In genomic region chr1:16026723-16027484, GRCh38 we compare ENCODE assay signal across 10 cellular contexts. TPM values are rescaled to one million over a fixed set of nuclear protein-coding genes. Genes with fewer than 3 reads are reported as not detected.
DNase-seq lines count a peak whose midpoint lies in the region; ATAC-seq, FAIRE-seq and TF ChIP-seq lines count a peak whose summit lies in the region.
"Had no signal": no experiment of that assay in that cellular context is flagged by ENCODE, and none has a peak within 500 bp of the region (broad histone marks: within the 10 kb centered on the region; RNA-seq: fewer than 3 reads in every experiment).

No MANE protein-coding gene starts in this region.

- no peak for TF ChIP-seq EP300 in H1 (IDR thresholded peaks at IDR 0.05; ENCODE audit: borderline replicate concordance in 1 of 2, low read depth in 2 of 2, low read length in 2 of 2)

- TF ChIP-seq CTCF in H1 (IDR thresholded peaks at IDR 0.05; ENCODE audit: control extremely low read depth in 1 of 3, insufficient read depth in 1 of 3, low read depth in 1 of 3, low read length in 3 of 3): no peak
- no peak for TF ChIP-seq CTCF in psoas muscle (IDR thresholded peaks at IDR 0.05)

- peak; percentile 55 for DNase-seq in D341Med (ENCODE audit: low spot score)
- peak; percentile 76 to 83 for DNase-seq in SJCRH30
- DNase-seq in H1 (ENCODE audit: low read depth in 1 of 2, low spot score in 2 of 2): peak; percentile 87 to 97
- DNase-seq in psoas muscle: peak in 1 of 2 donors; percentile 54
- DNase-seq in dermis blood vessel endothelial cell: no peak
- DNase-seq in GM12891 (ENCODE audit: insufficient read length, low spot score): no peak
- DNase-seq in MV-4-11 (lab: John Stamatoyannopoulos, UW): no peak

- no peak overlapping the region for H3K4me3 ChIP-seq in SJCRH30
- H3K4me3 ChIP-seq in H1 (ENCODE audit: extremely low read depth in 1 of 4, insufficient read depth in 2 of 4, low read depth in 3 of 4, low read length in 4 of 4): peak overlapping the region in 3 of 4 experiments; percentile 30 to 54 (median 42); a peak in 6 of 8 replicates
- peak overlapping the region; percentile 43 for H3K4me3 ChIP-seq in psoas muscle

- peak overlapping the region; percentile 75; the same call in 1 of the 2 replicates for H2BK15ac ChIP-seq in H1 (ENCODE audit: low read length)

- peak overlapping the region; percentile 77 for H4K5ac ChIP-seq in H1 (ENCODE audit: insufficient read length, low read depth, low read length)

- no peak overlapping the region for H4K8ac ChIP-seq in H1 (ENCODE audit: extremely low read depth, insufficient read depth, low read length)

- peak overlapping the region; percentile 73 to 75 for H3K4me2 ChIP-seq in H1 (ENCODE audit: insufficient read depth in 1 of 2, low read depth in 2 of 2, low read length in 2 of 2)

- CTCF ChIA-PET in H1 (lab: Charles Lee; ENCODE audit: partially characterized antibody): interaction anchor here (0.7 to 2.2 kb wide), 8 partner anchors 10 to 55 kb away, joined by 3 to 12 read pairs (median 6); partner anchors contain the start of gene HSPB7

- H3K27ac ChIP-seq in SJCRH30: no peak overlapping the region
- no peak overlapping the region for H3K27ac ChIP-seq in H1 (ENCODE audit: low read depth, low read length)
- H3K27ac ChIP-seq in psoas muscle: no peak overlapping the region

- peak overlapping the region; percentile 78 for H3K18ac ChIP-seq in H1 (ENCODE audit: extremely low read depth, low read length)

- H3K4me1 ChIP-seq in SJCRH30 (peaks cover 5% of the 10 kb centered on the region; the same call in 1 of the 2 replicates), H1 (replicated peaks in 1 of 4; ENCODE audit: control insufficient read depth in 3 of 4, insufficient read depth in 4 of 4, low read length in 3 of 4) (peaks cover 0 to 12% (median 8%) of the 10 kb centered on the region in 4 experiments; a peak in 6 of 7 replicates), psoas muscle (no peaks in the 10 kb centered on the region)

- H2BK5ac ChIP-seq in H1 (ENCODE audit: low read depth, low read length): peak overlapping the region; percentile 73; the same call in 1 of the 2 replicates

- no peak overlapping the region for H3K14ac ChIP-seq in H1 (ENCODE audit: insufficient read length)

- TF ChIP-seq POLR2A in H1 (IDR thresholded peaks at IDR 0.05; ENCODE audit: control extremely low read depth in 1 of 2, low read depth in 2 of 2, low read length in 2 of 2): no peak
- TF ChIP-seq POLR2A in GM12891 (IDR thresholded peaks at IDR 0.05; ENCODE audit: low read depth, low read length): no peak

- no peak overlapping the region for H4K91ac ChIP-seq in H1 (replicated peaks; ENCODE audit: insufficient read length, low read length)

- 0 out of 2 replicates have a peak, but pooled peaks cover 7% of the 10 kb centered on the region for H3K27me3 ChIP-seq in SJCRH30
- H3K27me3 ChIP-seq in H1 (replicated peaks in 1 of 4; ENCODE audit: control insufficient read depth in 3 of 4, extremely low read depth in 1 of 4, insufficient read depth in 3 of 4, low read length in 3 of 4): peaks cover 0 to 7% (median under 1%) of the 10 kb centered on the region in 4 experiments; a peak in 3 of 7 replicates
- peaks cover 0 to 2% (median 0%) of the 10 kb centered on the region in 3 donors for H3K27me3 ChIP-seq in psoas muscle (ENCODE audit: insufficient read depth in 3 of 3, low read length in 2 of 3)

- no peaks in the 10 kb centered on the region for H3K9me3 ChIP-seq in SJCRH30 (replicated peaks)
- H3K9me3 ChIP-seq in H1 (ENCODE audit: insufficient read depth in 2 of 2, low read depth in 1 of 2, low read length in 1 of 2): no peaks in the 10 kb centered on the region
- H3K9me3 ChIP-seq in psoas muscle: no peaks in the 10 kb centered on the region

- H3K79me1 ChIP-seq in H1 (ENCODE audit: low read depth, low read length): no peaks in the 10 kb centered on the region

- H3K4ac ChIP-seq in H1 (replicated peaks; ENCODE audit: insufficient read length, low read depth, low read length): peak overlapping the region; percentile 69

- no peak overlapping the region for H2BK120ac ChIP-seq in H1 (replicated peaks; ENCODE audit: low read depth, low read length)

- WGBS in H1 (ENCODE audit: extremely low coverage in 1 of 2, insufficient coverage in 1 of 2, insufficient read length in 1 of 2, insufficient replicate concordance in 2 of 2, low coverage in 1 of 2, low lambda C conversion rate in 2 of 2, missing lambda C conversion rate in 1 of 2), 2 experiments: 27% methylated on average over 9 of the region's 33 CpGs; no CpG with 5 or more reads in 1 of the 2 experiments
- 17 to 24% (median 24%) methylated on average over 22 to 33 of the region's 33 CpGs for WGBS in psoas muscle, 3 donors

- H2AFZ ChIP-seq in H1 (ENCODE audit: low read length): no peak overlapping the region

- 0 out of 2 replicates have a peak overlapping the region, but pooled peaks have one; percentile 53 for H2AK5ac ChIP-seq in H1 (ENCODE audit: low read depth, low read length)

- H3K9ac ChIP-seq in H1 (replicated peaks in 1 of 4; ENCODE audit: extremely low read depth in 1 of 4, low read depth in 3 of 4, low read length in 3 of 4): no peak overlapping the region

- FAIRE-seq in H1 (lab: Jason Lieb, UNC) (peak; percentile 89), GM12891 (lab: Jason Lieb, UNC) (no peak)

- ATAC-seq in psoas muscle: peak in 3 of 4 donors; percentile 7 to 39 (median 17)
- ATAC-seq in GM21528 (IDR thresholded peaks at IDR 0.05; ENCODE audit: low FRiP score, unreplicated experiment): no peak

- H3K23ac ChIP-seq in H1 (ENCODE audit: insufficient read length): no peak overlapping the region

- no peak overlapping the region for H3K56ac ChIP-seq in H1 (replicated peaks; ENCODE audit: insufficient read length, low read depth, low read length)

- H2BK12ac ChIP-seq in H1 (ENCODE audit: low read depth, low read length): peak overlapping the region; percentile 68; the same call in 1 of the 2 replicates

- H3K23me2 ChIP-seq in H1 (ENCODE audit: low read depth, low read length): no peaks in the 10 kb centered on the region

- no peaks in the 10 kb centered on the region for H3K36me3 ChIP-seq in SJCRH30
- H3K36me3 ChIP-seq in H1 (ENCODE audit: control insufficient read depth in 2 of 4, insufficient read depth in 4 of 4, low read length in 3 of 4): no peaks in the 10 kb centered on the region
- H3K36me3 ChIP-seq in psoas muscle (ENCODE audit: insufficient read depth in 1 of 2, low read depth in 1 of 2): no peaks in the 10 kb centered on the region

- intact Hi-C loops in psoas muscle (cut with DNase I): no loop called here

- no peak for TF ChIP-seq RAD21 in H1 (IDR thresholded peaks at IDR 0.05 in 1 of 2, conservative IDR thresholded peaks at IDR 0.05 in 1 of 2; ENCODE audit: low read depth in 2 of 2, low read length in 2 of 2)

- no peak overlapping the region for H2BK20ac ChIP-seq in H1 (ENCODE audit: low read length)

- POLR2A ChIA-PET in H1 (lab: Charles Lee; ENCODE audit: partially characterized antibody): interaction anchor here (1.3 to 2.6 kb wide), 3 partner anchors 10 to 51 kb away, joined by 3 to 13 read pairs (median 5); partner anchors contain the start of gene ZBTB17

- no peaks in the 10 kb centered on the region for H4K20me1 ChIP-seq in H1 (replicated peaks in 1 of 2; ENCODE audit: control insufficient read depth in 1 of 2, insufficient read depth in 2 of 2, low read length in 2 of 2)

- H3K79me2 ChIP-seq in H1 (ENCODE audit: control insufficient read depth in 1 of 2, insufficient read depth in 2 of 2, low read length in 2 of 2): no peaks in the 10 kb centered on the region

RNA-seq across cellular contexts. Expression of gene CLCNKA, which starts 5.1 kb away (rescaled TPM):
- 0.42 TPM in 1 of 2 replicates, not detected in the other for total RNA-seq in SJCRH30 (2014; rRNA removed; shearing (Covaris generic))
- total RNA-seq in H1 (2021; fragmentation: NEBNext Ultra II Directional; extraction: Animal tissue kit (Norgen Biotek cat#: 25700)): 0.95 and 1.3 TPM in 2 replicates
- polyA plus RNA-seq in H1 (2011; rRNA removed) (2.0 and 3.9 TPM in 2 replicates), psoas muscle (1 to 10 TPM in 1 of 3 donors, under 1 TPM in 2; 0.30 to 1.2 (median 0.63) TPM)
- 2.8 TPM for polyA plus RNA-seq in H1 (2011; cell fraction: cytosol; rRNA removed)
- polyA plus RNA-seq in H1 (2011; cell fraction: nucleus; rRNA removed): 22.4 TPM
- polyA plus RNA-seq in H1 (2012, experiment 1 of 2): 0.77 to 2.4 TPM (median 0.99 TPM) in 4 replicates
- 0.42 TPM for polyA plus RNA-seq in H1 (2012, experiment 2 of 2)
- polyA plus RNA-seq in H1 (2013, experiment 1 of 2): 1.6 TPM
- 1.5 TPM for polyA plus RNA-seq in H1 (2013, experiment 2 of 2)
- 0.80 and 1.0 TPM in 2 replicates for polyA minus RNA-seq in H1 (2011; rRNA and poly(A)+ RNA removed)
- polyA minus RNA-seq in H1 (2011; cell fraction: cytosol; rRNA and poly(A)+ RNA removed): not detected
- 2.7 TPM for polyA minus RNA-seq in H1 (2011; cell fraction: nucleus; rRNA and poly(A)+ RNA removed)
- total RNA-seq in psoas muscle (1 to 10 TPM in 3 of 4 donors, under 1 TPM in 1; 0.84 to 2.2 (median 1.4) TPM), dermis blood vessel endothelial cell (not detected in 2 replicates)
- polyA plus RNA-seq in GM12891 (2012; ENCODE audit: low read depth, missing spikeins): 0.40 TPM
- total RNA-seq: glomerular endothelial cell, temporal lobe had no signal

RNA-seq across cellular contexts. Expression of gene HSPB7, which starts 9.1 kb away (rescaled TPM):
- 81.4 and 83.9 TPM in 2 replicates for total RNA-seq in SJCRH30 (2014; rRNA removed; shearing (Covaris generic))
- not detected in 2 replicates for total RNA-seq in H1 (2021; fragmentation: NEBNext Ultra II Directional; extraction: Animal tissue kit (Norgen Biotek cat#: 25700))
- polyA plus RNA-seq in H1 (2011; rRNA removed) (0.19 TPM in 1 of 2 replicates, not detected in the other), psoas muscle (1,000 to 10,000 TPM; 1,867 to 2,156 (median 2,058) TPM)
- 0.14 TPM for polyA plus RNA-seq in H1 (2011; cell fraction: cytosol; rRNA removed)
- polyA plus RNA-seq in H1 (2011; cell fraction: nucleus; rRNA removed): 0.54 TPM
- polyA plus RNA-seq in H1 (2012, experiment 1 of 2): 0.13 to 0.64 TPM (median 0.33 TPM) in 4 replicates
- not detected for polyA plus RNA-seq in H1 (2012, experiment 2 of 2)
- 0.04 TPM for polyA plus RNA-seq in H1 (2013, experiment 1 of 2)
- polyA plus RNA-seq in H1 (2013, experiment 2 of 2): 0.02 TPM
- polyA minus RNA-seq in H1 (2011; rRNA and poly(A)+ RNA removed): not detected in 2 replicates
- polyA minus RNA-seq in H1 (2011; cell fraction: cytosol; rRNA and poly(A)+ RNA removed): not detected
- polyA minus RNA-seq in H1 (2011; cell fraction: nucleus; rRNA and poly(A)+ RNA removed): 0.20 TPM
- total RNA-seq in psoas muscle (1,000 to 10,000 TPM; 1,183 to 3,738 (median 2,852) TPM), dermis blood vessel endothelial cell (not detected in 2 replicates)
- 0.19 TPM for polyA plus RNA-seq in GM12891 (2012; ENCODE audit: low read depth, missing spikeins)
- total RNA-seq: glomerular endothelial cell, temporal lobe had no signal

RNA-seq across cellular contexts. Expression of gene CLCNKB, which starts 16.7 kb away (rescaled TPM):
- 0.08 TPM in 1 of 2 replicates, not detected in the other for total RNA-seq in SJCRH30 (2014; rRNA removed; shearing (Covaris generic))
- 1.2 and 1.4 TPM in 2 replicates for total RNA-seq in H1 (2021; fragmentation: NEBNext Ultra II Directional; extraction: Animal tissue kit (Norgen Biotek cat#: 25700))
- polyA plus RNA-seq in H1 (2011; rRNA removed) (3.5 and 5.7 TPM in 2 replicates), psoas muscle (under 1 TPM in 2 of 3 donors, not detected in 1; 0.05 to 0.31 TPM)
- 4.0 TPM for polyA plus RNA-seq in H1 (2011; cell fraction: cytosol; rRNA removed)
- polyA plus RNA-seq in H1 (2011; cell fraction: nucleus; rRNA removed): 14.0 TPM
- polyA plus RNA-seq in H1 (2012, experiment 1 of 2): 1.8 to 3.3 TPM (median 2.4 TPM) in 4 replicates
- 1.6 TPM for polyA plus RNA-seq in H1 (2012, experiment 2 of 2)
- polyA plus RNA-seq in H1 (2013, experiment 1 of 2): 2.6 TPM
- polyA plus RNA-seq in H1 (2013, experiment 2 of 2): 2.0 TPM
- polyA minus RNA-seq in H1 (2011; rRNA and poly(A)+ RNA removed): 1.4 and 3.3 TPM in 2 replicates
- polyA minus RNA-seq in H1 (2011; cell fraction: cytosol; rRNA and poly(A)+ RNA removed): 1.8 TPM
- polyA minus RNA-seq in H1 (2011; cell fraction: nucleus; rRNA and poly(A)+ RNA removed): 2.1 TPM
- total RNA-seq in psoas muscle (under 1 TPM in 1 of 4 donors, not detected in 3; 0.30 TPM), dermis blood vessel endothelial cell (0.34 TPM in 1 of 2 replicates, not detected in the other)
- polyA plus RNA-seq in GM12891 (2012; ENCODE audit: low read depth, missing spikeins): not detected
- total RNA-seq: glomerular endothelial cell had no signal

RNA-seq across cellular contexts. Expression of gene SRARP, which starts 22.9 kb away (rescaled TPM):
- total RNA-seq in SJCRH30 (2014; rRNA removed; shearing (Covaris generic)): not detected in 2 replicates
- not detected in 2 replicates for total RNA-seq in H1 (2021; fragmentation: NEBNext Ultra II Directional; extraction: Animal tissue kit (Norgen Biotek cat#: 25700))
- not detected in 2 replicates for polyA plus RNA-seq in H1 (2011; rRNA removed)
- polyA plus RNA-seq in H1 (2011; cell fraction: cytosol; rRNA removed): not detected
- not detected for polyA plus RNA-seq in H1 (2011; cell fraction: nucleus; rRNA removed)
- not detected in 4 replicates for polyA plus RNA-seq in H1 (2012, experiment 1 of 2)
- not detected for polyA plus RNA-seq in H1 (2012, experiment 2 of 2)
- not detected for polyA plus RNA-seq in H1 (2013, experiment 1 of 2)
- 0.02 TPM for polyA plus RNA-seq in H1 (2013, experiment 2 of 2)
- not detected in 2 replicates for polyA minus RNA-seq in H1 (2011; rRNA and poly(A)+ RNA removed)
- not detected for polyA minus RNA-seq in H1 (2011; cell fraction: cytosol; rRNA and poly(A)+ RNA removed)
- not detected for polyA minus RNA-seq in H1 (2011; cell fraction: nucleus; rRNA and poly(A)+ RNA removed)
- under 1 TPM in 1 of 4 donors, not detected in 3; 0.06 TPM for total RNA-seq in psoas muscle
- polyA plus RNA-seq in psoas muscle: under 1 TPM; 0.06 to 0.17 (median 0.09) TPM
- 0.28 and 0.51 TPM in 2 replicates for total RNA-seq in dermis blood vessel endothelial cell
- 0.04 TPM for polyA plus RNA-seq in GM12891 (2012; ENCODE audit: low read depth, missing spikeins)
- total RNA-seq: glomerular endothelial cell had no signal

RNA-seq across cellular contexts. Expression of gene FAM131C, which starts 46.5 kb away (rescaled TPM):
- 0.10 TPM in 1 of 2 replicates, not detected in the other for total RNA-seq in SJCRH30 (2014; rRNA removed; shearing (Covaris generic))
- 0.25 and 0.78 TPM in 2 replicates for total RNA-seq in H1 (2021; fragmentation: NEBNext Ultra II Directional; extraction: Animal tissue kit (Norgen Biotek cat#: 25700))
- polyA plus RNA-seq in H1 (2011; rRNA removed): 0.73 and 1.6 TPM in 2 replicates
- polyA plus RNA-seq in H1 (2011; cell fraction: cytosol; rRNA removed): 0.54 TPM
- 1.4 TPM for polyA plus RNA-seq in H1 (2011; cell fraction: nucleus; rRNA removed)
- polyA plus RNA-seq in H1 (2012, experiment 1 of 2): 0.33 to 1.4 TPM (median 1.1 TPM) in 4 replicates
- 0.76 TPM for polyA plus RNA-seq in H1 (2012, experiment 2 of 2)
- 0.85 TPM for polyA plus RNA-seq in H1 (2013, experiment 1 of 2)
- polyA plus RNA-seq in H1 (2013, experiment 2 of 2): 0.92 TPM
- 0.22 and 0.46 TPM in 2 replicates for polyA minus RNA-seq in H1 (2011; rRNA and poly(A)+ RNA removed)
- polyA minus RNA-seq in H1 (2011; cell fraction: cytosol; rRNA and poly(A)+ RNA removed): 0.88 TPM
- 1.2 TPM for polyA minus RNA-seq in H1 (2011; cell fraction: nucleus; rRNA and poly(A)+ RNA removed)
- total RNA-seq in psoas muscle: not detected
- polyA plus RNA-seq in psoas muscle: under 1 TPM; 0.01 to 0.51 (median 0.06) TPM
- not detected in 2 replicates for total RNA-seq in dermis blood vessel endothelial cell
- not detected for polyA plus RNA-seq in GM12891 (2012; ENCODE audit: low read depth, missing spikeins)

Comparison
In these comparisons a context has a peak if more than half of its experiments do, and no peak if none do; other contexts are left out.
1. DNase-seq: peak in D341Med (single experiment), SJCRH30 (2 of 2) and H1 (2 of 2); none in dermis blood vessel endothelial cell (single experiment), GM12891 (single experiment) and MV-4-11 (single experiment).
2. RNA of gene HSPB7, which starts 9.1 kb away (total RNA-seq): 1,183 to 3,738 TPM in psoas muscle and 81.4 to 83.9 TPM in SJCRH30; not detected in H1 and not detected in dermis blood vessel endothelial cell; every median in the first group is over 10 times any median in the second.